Comparison of ENCODE assay signal across 8 cellular contexts in the genomic region with DNA sequence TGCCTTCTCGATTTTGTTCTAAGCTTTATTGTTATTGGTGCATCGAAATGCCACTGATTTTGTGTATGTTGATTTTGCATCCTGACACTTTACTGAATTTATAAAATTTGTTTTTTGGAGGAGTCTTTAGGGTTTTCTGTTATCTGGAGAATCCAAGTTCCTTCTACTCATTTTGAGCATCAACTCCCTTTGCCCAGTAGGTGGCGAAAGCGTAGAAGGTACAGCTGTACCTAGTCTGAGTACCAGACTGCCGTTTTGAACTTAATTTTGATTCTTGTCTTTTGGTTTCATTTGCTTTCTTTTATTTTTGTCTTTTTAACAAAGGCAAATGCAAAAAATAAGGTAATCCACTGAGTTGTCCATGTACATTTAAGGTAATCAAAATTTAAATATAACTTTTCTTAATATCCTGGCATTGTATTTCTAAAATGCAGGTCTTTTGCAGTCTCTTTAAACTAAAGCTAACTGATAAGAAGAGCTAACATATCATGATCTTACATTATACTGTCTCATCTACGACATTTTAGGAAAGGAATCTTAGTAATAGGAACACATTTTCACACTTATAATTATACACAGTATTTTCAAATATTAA.
A peak's percentile ranks its signal among the peaks of the same experiment; 100 is the strongest.
DNase-seq lines count a peak whose midpoint lies in the region; ATAC-seq and TF ChIP-seq lines count a peak whose summit lies in the region.

No MANE protein-coding gene starts in this region.

- DNase-seq in Caco-2 (peak; percentile 43 to 56), NCI-H460 (ENCODE audit: extremely low read depth, low read depth) (peak; percentile 61), amniotic epithelial cell (ENCODE audit: low read depth) (peak; percentile 64), hippocampal formation (lab: John Stamatoyannopoulos, UW) (peak; percentile 11 to 37), mesenteric fat pad (ENCODE audit: low spot score) (no peak)
- DNase-seq in stimulated activated CD4-positive, alpha-beta T cell treated with anti-CD3 and anti-CD28 coated beads, Interleukin-1b, Interleukin-23, amount 100 ng/mL, for 48 hours, result peak; percentile 28

- intact Hi-C loops in Caco-2 (cut with micrococcal nuclease; ENCODE audit: unreplicated experiment), result loop anchor here (1.0 to 10.0 kb wide), 4 partner anchors 313 to 725 kb away; no protein-coding TSS in a partner anchor

- H3K4me3 Mint-ChIP-seq in Caco-2 (ENCODE audit: unreplicated experiment), result no peak overlapping the region

- POLR2A ChIA-PET in Caco-2 (lab: Charles Lee), result no interaction called here

- H3K9me3 Mint-ChIP-seq in Caco-2 (ENCODE audit: unreplicated experiment), result no peaks in the 10 kb centered on the region

- H3K36me3 Mint-ChIP-seq in Caco-2 (ENCODE audit: insufficient read depth, unreplicated experiment), result no peaks in the 10 kb centered on the region

- no peak overlapping the region for H3K4me3 ChIP-seq in Caco-2 (ENCODE audit: low read depth, low read length)

- TF ChIP-seq CTCF in Caco-2 (IDR thresholded peaks at IDR 0.05; ENCODE audit: insufficient read depth in 1 of 2, low read depth in 1 of 2, low read length in 1 of 2, severe bottlenecking in 1 of 2, unreplicated experiment in 1 of 2), result peak; percentile 72 to 89

- no peaks in the 10 kb centered on the region for H3K36me3 ChIP-seq in Caco-2 (ENCODE audit: control insufficient read depth, insufficient read depth, low read length)

- H3K27me3 ChIP-seq in Caco-2 (replicated peaks; ENCODE audit: control insufficient read depth, insufficient read depth, low read length), result no peaks in the 10 kb centered on the region; the same call in 1 of the 2 replicates

- peak; percentile 81 for ATAC-seq in GM18861 (IDR thresholded peaks at IDR 0.05; ENCODE audit: unreplicated experiment)
- peak; percentile 70 for ATAC-seq in HG03139 (IDR thresholded peaks at IDR 0.05; ENCODE audit: unreplicated experiment)

- H3K27ac Mint-ChIP-seq in Caco-2 (ENCODE audit: unreplicated experiment), result no peak overlapping the region

- H3K4me1 ChIP-seq in Caco-2, result no peaks in the 10 kb centered on the region

- H3K27me3 Mint-ChIP-seq in Caco-2 (ENCODE audit: insufficient read depth, unreplicated experiment), result peaks cover 12% of the 10 kb centered on the region

- no peaks in the 10 kb centered on the region for H3K9me3 ChIP-seq in Caco-2

- peaks cover 5% of the 10 kb centered on the region for H3K4me1 Mint-ChIP-seq in Caco-2 (ENCODE audit: low read depth, unreplicated experiment)

- BruUV-seq in Caco-2 (replicated peaks; lab: Mats Ljungman, UMichigan), result no TSS peak

- CTCF ChIA-PET in Caco-2 (lab: Charles Lee), result interaction anchor here (0.6 to 4.5 kb wide), 5 partner anchors 312 to 472 kb away, joined by 3 to 49 read pairs (median 3); a partner anchor contains a TSS
